Comparison of ENCODE assay signal across 10 cellular contexts in the genomic region with DNA sequence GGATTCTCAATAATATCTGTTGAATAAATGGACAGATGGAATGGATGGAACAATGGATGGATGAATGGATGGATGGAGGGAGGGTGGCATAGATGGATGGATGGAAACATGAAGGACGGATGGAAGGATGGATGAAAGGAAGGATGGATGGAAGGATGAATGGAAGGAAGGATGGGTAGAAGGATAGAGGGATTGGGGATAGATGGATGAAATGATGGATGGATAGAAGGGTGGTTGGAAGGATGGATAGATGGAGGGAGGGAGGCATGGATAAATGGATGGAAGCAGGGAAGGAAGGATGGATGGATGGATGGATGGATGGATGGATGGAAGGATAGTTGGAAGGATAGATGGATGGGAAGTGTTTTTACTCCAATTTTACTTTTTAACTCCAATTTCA. TPM values are rescaled to one million over a fixed set of nuclear protein-coding genes. Genes with fewer than 3 reads are reported as not detected.
"Had no signal": no experiment of that assay in that cellular context is flagged by ENCODE, and none has a peak within 500 bp of the region (broad histone marks: within the 10 kb centered on the region; RNA-seq: fewer than 3 reads in every experiment).

No MANE protein-coding gene starts in this region.

- DNase-seq: GM23248, GOT3, H7, H9, HCEC 1CT, HFFc6 had no signal

- ATAC-seq: GM23338, HCT116 had no signal

- H3K9ac ChIP-seq: GM23248 had no signal

- H3K27ac ChIP-seq: GM23248 had no signal

- H3K36me3 ChIP-seq: HAP-1 had no signal

- H3K4me1 Mint-ChIP-seq: GM23338, H9 had no signal

- H3K9me3 Mint-ChIP-seq: HFFc6 had no signal

- H3K4me2 ChIP-seq: GM23338 had no signal

- FAIRE-seq: H54 had no signal

- H3K4me3 Mint-ChIP-seq: GM23338, H9, HFFc6 had no signal

- H2AFZ ChIP-seq: GM23248, GM23338 had no signal

- H3K27ac Mint-ChIP-seq: GM23338, H9, HFFc6 had no signal

- H3K4me3 ChIP-seq: GM23248, GM23338, HAP-1 had no signal

RNA-seq across cellular contexts. Expression of gene AKR1B15, which starts 35.4 kb away (rescaled TPM):
- total RNA-seq: GM23248, GM23338, H7, H9, HFFc6 had no signal
- polyA plus RNA-seq: GM23248, GM23338 had no signal

RNA-seq across cellular contexts. Expression of gene AKR1B10, which starts 56.9 kb away (rescaled TPM):
- total RNA-seq: GM23248, H7, H9 had no signal
